9 cellular contexts compared by ENCODE assay signal in genomic region chr11:20671856-20672546, GRCh38. TPM values are rescaled to one million over a fixed set of nuclear protein-coding genes. Genes with fewer than 3 reads are reported as not detected.
A peak's percentile ranks its signal among the peaks of the same experiment; 100 is the strongest.
DNase-seq lines count a peak whose midpoint lies in the region; ATAC-seq and TF ChIP-seq lines count a peak whose summit lies in the region.
"Had no signal": no experiment of that assay in that cellular context is flagged by ENCODE, and none has a peak within 500 bp of the region (broad histone marks: within the 10 kb centered on the region; RNA-seq: fewer than 3 reads in every experiment).

No MANE protein-coding gene starts in this region.

- H3K9me2 ChIP-seq in OCI-LY1 (ENCODE audit: low read depth, low read length): no peaks in the 10 kb centered on the region

- H3K4me2 ChIP-seq in OCI-LY1 (ENCODE audit: low read length): no peak overlapping the region

- no peak overlapping the region for H3K9ac ChIP-seq in OCI-LY1 (ENCODE audit: low read length)

- no peak overlapping the region for H3K27ac ChIP-seq in OCI-LY1 (ENCODE audit: low read depth, low read length, poor library complexity, severe bottlenecking)
- H3K27ac ChIP-seq in aorta (ENCODE audit: low read depth in 1 of 2, low read length in 2 of 2): no peak overlapping the region

- no peak overlapping the region for H3K4me3 ChIP-seq in OCI-LY1 (ENCODE audit: low read depth, low read length, poor library complexity, severe bottlenecking)
- H3K4me3 ChIP-seq in kidney epithelial cell (ENCODE audit: low read depth, low read length): no peak overlapping the region
- no peak overlapping the region for H3K4me3 ChIP-seq in aorta (ENCODE audit: low read length in 2 of 2)

- H3F3A ChIP-seq in OCI-LY1 (ENCODE audit: insufficient read depth, low read length): no peaks in the 10 kb centered on the region

- no peak for ATAC-seq in GM18519 (IDR thresholded peaks at IDR 0.05; ENCODE audit: low FRiP score, unreplicated experiment)
- ATAC-seq in GM19324 (IDR thresholded peaks at IDR 0.05; ENCODE audit: low FRiP score, unreplicated experiment): no peak
- no peak for ATAC-seq in aorta (ENCODE audit: low FRiP score)

- H4K20me1 ChIP-seq in OCI-LY1 (ENCODE audit: insufficient read depth, low read length): no peaks in the 10 kb centered on the region

- no peaks in the 10 kb centered on the region for H3K27me3 ChIP-seq in OCI-LY1 (ENCODE audit: insufficient read depth, low read length)
- H3K27me3 ChIP-seq in kidney epithelial cell (ENCODE audit: control insufficient read depth, insufficient read depth, low read length): peaks cover 43% of the 10 kb centered on the region
- peaks cover 0 to 1% of the 10 kb centered on the region in 2 donors for H3K27me3 ChIP-seq in aorta (ENCODE audit: control insufficient read depth in 1 of 2, insufficient read depth in 2 of 2, low read length in 1 of 2)

- intact Hi-C loops in aorta (cut with DNase I): no loop called here

- DNase-seq in DMS153 treated with DMSO at 0.1 percent for 48 hours (lab: John Stamatoyannopoulos, UW; ENCODE audit: unreplicated experiment): peak; percentile 45
- DNase-seq in HT-29 (ENCODE audit: low spot score): peak; percentile 44
- no peak for DNase-seq in kidney epithelial cell (ENCODE audit: low read depth)
- no peak for DNase-seq in GF-D8 (lab: John Stamatoyannopoulos, UW)
- no peak for DNase-seq in aorta
- DNase-seq: NK-92 treated with Interleukin-12 subunit alpha and Interleukin-12 subunit beta, amount 100 ng/mL, for 24 hours had no signal

- 29% methylated on average over 6 of the region's 6 CpGs for WGBS in aorta, 2 donors

- TF ChIP-seq CTCF in OCI-LY1 (IDR thresholded peaks at IDR 0.05; ENCODE audit: low read length) (peak; percentile 35; the same call in 1 of the 2 replicates), kidney epithelial cell (IDR thresholded peaks at IDR 0.05; ENCODE audit: insufficient read depth, low read length, poor library complexity, severe bottlenecking) (peak; percentile 42)

- H2AFZ ChIP-seq in OCI-LY1 (ENCODE audit: low read length): no peak overlapping the region

- H3K79me2 ChIP-seq in OCI-LY1 (ENCODE audit: insufficient read depth, low read length): no peaks in the 10 kb centered on the region

- no peaks in the 10 kb centered on the region for H3K9me3 ChIP-seq in OCI-LY1 (ENCODE audit: low read length)
- H3K9me3 ChIP-seq in aorta (ENCODE audit: control insufficient read depth, low read length): no peaks in the 10 kb centered on the region

- no peaks in the 10 kb centered on the region for H3K4me1 ChIP-seq in OCI-LY1 (ENCODE audit: insufficient read depth, low read length, severe bottlenecking)
- no peaks in the 10 kb centered on the region for H3K4me1 ChIP-seq in aorta (ENCODE audit: control insufficient read depth in 1 of 2, insufficient read depth in 2 of 2, low read length in 2 of 2)

- H3K36me3 ChIP-seq in OCI-LY1 (ENCODE audit: insufficient read depth, low read length) (no peaks in the 10 kb centered on the region), kidney epithelial cell (ENCODE audit: control insufficient read depth, insufficient read depth, low read length) (no peaks in the 10 kb centered on the region), aorta (ENCODE audit: control insufficient read depth in 1 of 2, insufficient read depth in 2 of 2, low read length in 1 of 2) (no peaks in the 10 kb centered on the region)

RNA-seq across cellular contexts. Expression of gene NELL1, which starts 2.6 kb away (rescaled TPM):
- 0.13 TPM in 1 of 2 replicates, not detected in the other for total RNA-seq in HT-29 (2014; rRNA removed; shearing (Covaris generic))
- total RNA-seq in kidney epithelial cell (0.14 and 0.17 TPM in 2 replicates), aorta (under 1 TPM in 1 of 2 donors, not detected in 1; 0.88 TPM)
- polyA plus RNA-seq in aorta: not detected

Comparison
In these comparisons a context has a peak if more than half of its experiments do, and no peak if none do; other contexts are left out.
1. DNase-seq: peak in DMS153 treated with DMSO at 0.1 percent for 48 hours (single experiment) and HT-29 (single experiment); none in kidney epithelial cell (single experiment), GF-D8 (single experiment) and aorta (0 of 2).